ENCODE assay signal across 8 cellular contexts in the genomic region with DNA sequence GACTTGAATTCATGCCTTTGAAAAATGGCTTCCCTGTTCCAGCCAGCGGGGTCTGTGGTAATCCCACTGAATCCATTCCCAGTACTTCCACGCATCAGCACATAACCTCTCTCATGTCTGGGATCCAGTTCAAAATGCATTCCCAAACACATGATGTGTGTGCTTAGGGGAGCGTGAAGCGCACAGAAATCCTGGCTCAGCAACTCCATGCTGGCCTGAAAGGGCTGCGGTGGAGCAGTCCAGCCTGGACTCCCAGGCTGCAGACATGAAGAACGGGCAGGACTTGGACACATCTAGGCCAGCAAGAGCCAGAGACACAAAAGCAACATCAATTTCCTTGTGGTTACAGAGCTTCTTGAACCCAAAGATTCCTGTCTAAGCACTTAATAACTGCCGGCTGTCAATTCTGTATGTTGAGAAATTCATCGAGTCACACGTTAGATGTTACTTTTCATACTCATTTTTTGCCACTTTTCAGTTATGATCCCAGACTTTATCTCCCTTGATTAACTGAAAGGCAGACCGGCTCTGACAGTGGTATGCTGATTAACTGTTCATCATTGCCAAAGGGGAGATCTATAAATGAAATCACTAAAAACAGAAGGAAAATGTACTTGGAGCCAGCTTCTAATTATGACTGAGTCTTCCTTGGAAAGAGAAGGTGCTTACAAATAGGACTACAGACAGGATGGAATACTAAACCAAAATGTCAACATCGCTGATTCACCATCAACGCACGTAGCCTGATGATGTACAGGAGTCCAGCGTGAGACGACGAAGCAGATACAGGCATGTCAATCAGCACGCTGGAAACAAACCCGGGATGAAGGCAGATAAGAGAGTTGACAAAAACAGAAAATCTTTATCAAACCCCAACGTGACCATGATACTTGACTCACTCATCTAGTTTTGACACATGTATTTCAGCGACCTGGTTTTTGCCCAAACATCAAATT. TPM values are rescaled to one million over a fixed set of nuclear protein-coding genes. Genes with fewer than 3 reads are reported as not detected.
DNase-seq lines count a peak whose midpoint lies in the region; TF ChIP-seq lines count a peak whose summit lies in the region.

No MANE protein-coding gene starts in this region.

- peaks cover 35 to 42% of the 10 kb centered on the region in 2 donors for H3K4me1 ChIP-seq in mucosa of rectum (ENCODE audit: control insufficient read depth in 2 of 2, insufficient read depth in 2 of 2, low read length in 2 of 2)
- peaks cover 6 to 25% of the 10 kb centered on the region in 2 donors for H3K4me1 ChIP-seq in uterus
- H3K4me1 ChIP-seq in neural progenitor cell: peaks cover 21% of the 10 kb centered on the region

- H3K27me3 Mint-ChIP-seq in neural progenitor cell (ENCODE audit: insufficient read depth, low read depth): peaks cover 8% of the 10 kb centered on the region

- H3K4me3 Mint-ChIP-seq in neural progenitor cell: no peak overlapping the region

- TF ChIP-seq POLR2A in uterus (IDR thresholded peaks at IDR 0.05): no peak

- H3K4me1 Mint-ChIP-seq in neural progenitor cell: peaks cover 37% of the 10 kb centered on the region

- TF ChIP-seq CTCF in choroid plexus epithelial cell (conservative IDR thresholded peaks at IDR 0.05; ENCODE audit: low read depth, low read length): no peak
- TF ChIP-seq CTCF in uterus (IDR thresholded peaks at IDR 0.05): peak in 1 of 4 experiments; percentile 3
- no peak for TF ChIP-seq CTCF in neural progenitor cell (IDR thresholded peaks at IDR 0.05)

- H3F3A ChIP-seq in neural progenitor cell (ENCODE audit: low read depth): peaks cover 20% of the 10 kb centered on the region

- H3K9me3 Mint-ChIP-seq in neural progenitor cell: no peaks in the 10 kb centered on the region

- intact Hi-C loops in uterus (cut with DNase I; ENCODE audit: low total_unique reads): loop anchor here (10.0 kb wide), 1 partner anchor 79 kb away; no protein-coding TSS in a partner anchor

- no peak overlapping the region for H3K27ac Mint-ChIP-seq in neural progenitor cell

- no peaks in the 10 kb centered on the region for H3K36me3 Mint-ChIP-seq in neural progenitor cell

- peaks cover 25% of the 10 kb centered on the region for H4K20me1 ChIP-seq in neural progenitor cell (ENCODE audit: low read depth)

- DNase-seq in stimulated activated CD4-positive, alpha-beta T cell treated with anti-CD3 and anti-CD28 coated beads, Interleukin-15, amount 100 ng/mL, for 24 hours: peak; percentile 81
- no peak for DNase-seq in stimulated activated CD4-positive, alpha-beta T cell treated with anti-CD3 and anti-CD28 coated beads, Interleukin-12 subunit alpha, Interleukin-12 subunit beta, amount 100 ng/mL, for 4 hours
- peak; percentile 94 for DNase-seq in choroid plexus epithelial cell (ENCODE audit: low read depth)
- peak; percentile 74 to 81 for DNase-seq in uterus
- no peak for DNase-seq in NCI-H1694 (lab: John Stamatoyannopoulos, UW)
- no peak for DNase-seq in neural progenitor cell (ENCODE audit: low spot score)
- DNase-seq in NCI-H1436 treated with DMSO at 0.1 percent for 48 hours (lab: John Stamatoyannopoulos, UW): no peak

- H3K27ac ChIP-seq in mucosa of rectum (ENCODE audit: low read depth in 2 of 2, low read length in 2 of 2) (peak overlapping the region; percentile 73 to 83), uterus (peak overlapping the region; percentile 82 to 87), neural progenitor cell (no peak overlapping the region)

- no peak overlapping the region for H2AFZ ChIP-seq in neural progenitor cell (replicated peaks)

- H3K27me3 ChIP-seq in mucosa of rectum (ENCODE audit: control insufficient read depth in 2 of 2, insufficient read depth in 2 of 2, low read length in 2 of 2) (no peaks in the 10 kb centered on the region), uterus (no peaks in the 10 kb centered on the region), neural progenitor cell (no peaks in the 10 kb centered on the region)

- no peaks in the 10 kb centered on the region for H3K36me3 ChIP-seq in mucosa of rectum (ENCODE audit: control insufficient read depth in 2 of 2, insufficient read depth in 2 of 2, low read length in 2 of 2)
- H3K36me3 ChIP-seq in uterus: no peaks in the 10 kb centered on the region
- no peaks in the 10 kb centered on the region for H3K36me3 ChIP-seq in neural progenitor cell

- H3K79me2 ChIP-seq in neural progenitor cell (ENCODE audit: low read depth): no peaks in the 10 kb centered on the region

- no peak overlapping the region for H3K4me3 ChIP-seq in choroid plexus epithelial cell (ENCODE audit: low read depth, low read length)
- no peak overlapping the region for H3K4me3 ChIP-seq in mucosa of rectum (ENCODE audit: low read length in 2 of 2)
- H3K4me3 ChIP-seq in uterus: no peak overlapping the region
- H3K4me3 ChIP-seq in neural progenitor cell: no peak overlapping the region

- no peak overlapping the region for H3K4me2 ChIP-seq in neural progenitor cell

- H3K9ac ChIP-seq in mucosa of rectum (ENCODE audit: low read depth in 1 of 2, low read length in 2 of 2): peak overlapping the region in 1 of 2 donors; percentile 28
- H3K9ac ChIP-seq in neural progenitor cell: no peak overlapping the region

- H3K9me3 ChIP-seq in mucosa of rectum (ENCODE audit: control insufficient read depth in 2 of 2, low read length in 2 of 2) (no peaks in the 10 kb centered on the region), uterus (no peaks in the 10 kb centered on the region), neural progenitor cell (ENCODE audit: low read depth) (no peaks in the 10 kb centered on the region)

RNA-seq across cellular contexts. Expression of a gene that starts 23.0 kb away (rescaled TPM):
- 10 to 100 TPM in 3 of 4 donors, 1 to 10 TPM in 1; 3.2 to 43.6 (median 35.6) TPM for total RNA-seq in uterus
- total RNA-seq in neural progenitor cell (ENCODE audit: low replicate concordance): 44.6 and 83.4 TPM in 2 replicates

RNA-seq across cellular contexts. Expression of a gene that starts 42.2 kb away (rescaled TPM):
- total RNA-seq in uterus (10 to 100 TPM in 2 of 4 donors, 1 to 10 TPM in 1, not detected in 1; 4.1 to 31.0 (median 11.5) TPM), neural progenitor cell (ENCODE audit: low replicate concordance) (6.5 and 11.9 TPM in 2 replicates)

Comparison
In these comparisons a context has a peak if more than half of its experiments do, and no peak if none do; other contexts are left out.
1. DNase-seq: peak in stimulated activated CD4-positive, alpha-beta T cell treated with anti-CD3 and anti-CD28 coated beads, Interleukin-15, amount 100 ng/mL, for 24 hours (single experiment), choroid plexus epithelial cell (single experiment) and uterus (2 of 2); none in stimulated activated CD4-positive, alpha-beta T cell treated with anti-CD3 and anti-CD28 coated beads, Interleukin-12 subunit alpha, Interleukin-12 subunit beta, amount 100 ng/mL, for 4 hours (single experiment), NCI-H1694 (single experiment), neural progenitor cell (single experiment) and NCI-H1436 treated with DMSO at 0.1 percent for 48 hours (single experiment).